ENCODE assay signal across 9 cellular contexts in the genomic region with DNA sequence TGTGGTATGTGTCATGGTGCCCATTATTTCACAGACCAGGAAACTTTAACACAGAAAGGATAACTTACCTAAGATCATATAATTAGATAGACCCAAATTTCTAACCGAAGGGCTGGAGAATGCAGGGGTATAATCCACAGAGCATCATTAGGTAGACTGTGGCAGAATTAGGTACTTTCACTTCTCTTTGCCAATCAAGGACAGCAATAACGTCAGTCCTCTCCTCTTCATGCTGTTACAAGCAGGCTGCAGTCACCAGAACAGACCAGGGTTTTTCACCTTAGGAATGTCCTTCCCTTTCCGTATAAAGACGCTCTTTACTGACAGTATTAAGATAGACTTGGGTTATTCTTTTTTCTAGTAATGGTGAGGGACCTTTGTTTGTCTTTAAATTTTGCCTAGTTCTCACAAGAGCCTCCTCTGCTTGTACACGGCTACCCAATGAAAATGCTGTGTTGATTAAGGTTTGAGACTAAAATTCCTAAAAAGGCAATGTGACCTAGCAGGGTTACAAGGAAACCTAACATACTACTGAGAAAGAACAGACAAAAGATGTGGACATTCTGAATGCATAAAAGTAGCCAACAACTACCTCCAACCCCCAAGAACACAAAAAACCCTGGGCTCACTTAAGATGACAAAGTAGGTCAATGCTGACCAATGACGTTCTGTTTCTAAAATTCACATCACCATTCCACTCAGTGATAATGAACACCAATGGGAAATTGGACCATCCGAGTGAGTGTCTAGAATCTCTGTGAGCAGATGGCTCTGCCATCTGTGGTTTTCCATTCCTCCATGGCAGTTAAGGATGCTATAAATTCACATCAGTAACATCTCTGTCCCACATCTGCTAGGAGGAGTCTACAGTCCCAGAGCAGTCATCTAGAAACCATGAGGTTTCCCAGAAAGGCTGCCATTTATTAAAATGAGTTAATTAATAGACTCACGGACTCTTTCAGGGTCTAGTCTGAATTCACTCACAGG. TPM values are rescaled to one million over a fixed set of nuclear protein-coding genes. Genes with fewer than 3 reads are reported as not detected.
DNase-seq lines count a peak whose midpoint lies in the region; FAIRE-seq and TF ChIP-seq lines count a peak whose summit lies in the region.
"Had no signal": no experiment of that assay in that cellular context is flagged by ENCODE, and none has a peak within 500 bp of the region (broad histone marks: within the 10 kb centered on the region; RNA-seq: fewer than 3 reads in every experiment).

No MANE protein-coding gene starts in this region.

- H3K4me3 Mint-ChIP-seq in H9 (peak overlapping the region; percentile 90 to 94), neural crest cell (peak overlapping the region; percentile 95)

- peak; percentile 62 for FAIRE-seq in GM12892 (lab: Jason Lieb, UNC)
- FAIRE-seq in frontal cortex (lab: Jason Lieb, UNC): no peak
- FAIRE-seq: TTC549 had no signal

- no peaks in the 10 kb centered on the region; the same call in 1 of the 2 replicates for H3K4me1 ChIP-seq in H9 (ENCODE audit: insufficient read depth, low read length)

- no CpG with 5 or more reads among the region's 8 CpGs for WGBS in H9 (ENCODE audit: extremely low coverage, insufficient read length, low lambda C conversion rate)

- H3K27ac Mint-ChIP-seq in H9 (no peak overlapping the region; a peak in 1 of 7 replicates), neural crest cell (ENCODE audit: unreplicated experiment) (no peak overlapping the region)

- H3K27me3 Mint-ChIP-seq in H9 (ENCODE audit: low read depth) (peaks cover 2% of the 10 kb centered on the region; the same call in 1 of the 2 replicates), neural crest cell (ENCODE audit: low read depth) (no peaks in the 10 kb centered on the region)

- peaks cover 3% of the 10 kb centered on the region for H4K20me1 ChIP-seq in H9 (ENCODE audit: control insufficient read depth, insufficient read depth, insufficient read length)

- H2BK20ac ChIP-seq in H9 (ENCODE audit: low read depth, low read length, poor library complexity, severe bottlenecking): no peak overlapping the region

- no peak for TF ChIP-seq CTCF in H9 (conservative IDR thresholded peaks at IDR 0.05)
- TF ChIP-seq CTCF in neural crest cell (conservative IDR thresholded peaks at IDR 0.05): no peak

- peak; percentile 21; the same call in 1 of the 2 replicates for TF ChIP-seq POLR2A in GM12892 (IDR thresholded peaks at IDR 0.05; ENCODE audit: low read depth, low read length)

- H2BK120ac ChIP-seq in H9 (ENCODE audit: low read depth, low read length, poor library complexity, severe bottlenecking): no peak overlapping the region

- no peak overlapping the region for H3K23ac ChIP-seq in H9 (ENCODE audit: insufficient read length, low read depth, low read length)

- H3K9me3 Mint-ChIP-seq in H9 (no peaks in the 10 kb centered on the region), neural crest cell (no peaks in the 10 kb centered on the region)

- no peak overlapping the region for H3T11ph ChIP-seq in H9 (ENCODE audit: low read length)

- H3K4ac ChIP-seq in H9 (ENCODE audit: low read depth, low read length): no peak overlapping the region

- no peak overlapping the region for H3K9ac ChIP-seq in H9 (ENCODE audit: extremely low read depth, insufficient read length, low read length)

- H3K56ac ChIP-seq in H9 (ENCODE audit: insufficient read length, low read depth, low read length): no peak overlapping the region

- no peak overlapping the region for H2BK12ac ChIP-seq in H9 (ENCODE audit: insufficient read length, low read depth, low read length)

- H4K91ac ChIP-seq in H9 (ENCODE audit: insufficient read length, low read depth, low read length): no peak overlapping the region

- H2AFZ ChIP-seq in H9 (ENCODE audit: low read length): no peak overlapping the region

- no peak overlapping the region for H4K8ac ChIP-seq in H9 (replicated peaks; ENCODE audit: insufficient read length, low read depth, low read length)

- H4K5ac ChIP-seq in H9 (ENCODE audit: insufficient read length, low read depth, low read length): no peak overlapping the region

- no peak overlapping the region for H3K18ac ChIP-seq in H9 (ENCODE audit: insufficient read length, low read depth, low read length)

- peak overlapping the region; percentile 65 for H3K4me2 ChIP-seq in H9 (ENCODE audit: insufficient read depth, insufficient read length, low read length)

- no peak overlapping the region for H3K14ac ChIP-seq in H9 (ENCODE audit: insufficient read depth, low read length)

- H3K27me3 ChIP-seq in H9 (ENCODE audit: insufficient read depth, low read length): no peaks in the 10 kb centered on the region

- no peaks in the 10 kb centered on the region for H3K9me3 ChIP-seq in H9 (ENCODE audit: control insufficient read depth, low read depth, low read length)

- H2BK15ac ChIP-seq in H9 (ENCODE audit: low read depth, low read length): no peak overlapping the region

- DNase-seq in GM12892 (ENCODE audit: insufficient read length): no peak
- DNase-seq in H9: no peak
- DNase-seq in NCI-H446 (lab: John Stamatoyannopoulos, UW): peak; percentile 37 to 73
- peak; percentile 78 for DNase-seq in cerebellar cortex (ENCODE audit: low spot score)
- DNase-seq in neural crest cell (ENCODE audit: low read depth, low spot score): no peak
- DNase-seq in NCI-H2196 treated with DMSO at 0.1 percent for 48 hours (lab: John Stamatoyannopoulos, UW; ENCODE audit: unreplicated experiment): no peak
- no peak for DNase-seq in DMS114 treated with DMSO at 0.1 percent for 48 hours (lab: John Stamatoyannopoulos, UW; ENCODE audit: unreplicated experiment)
- DNase-seq in frontal cortex (ENCODE audit: low spot score in 2 of 2): no peak

- H3K79me2 ChIP-seq in H9 (ENCODE audit: insufficient read depth, low read length): peaks cover 57% of the 10 kb centered on the region

- H2AK5ac ChIP-seq in H9 (ENCODE audit: insufficient read length, low read length): no peak overlapping the region

- H3K4me1 Mint-ChIP-seq in H9 (peaks cover 32 to 40% of the 10 kb centered on the region in 2 experiments), neural crest cell (peaks cover 44% of the 10 kb centered on the region)

- no peaks in the 10 kb centered on the region for H3K79me1 ChIP-seq in H9 (ENCODE audit: insufficient read depth, low read depth, low read length, poor library complexity, severe bottlenecking)

- H3K23me2 ChIP-seq in H9 (ENCODE audit: insufficient read length, low read depth, low read length, poor library complexity, severe bottlenecking): peaks cover 6% of the 10 kb centered on the region

- peaks cover 17 to 21% (median 19%) of the 10 kb centered on the region in 3 experiments; a peak in 6 of 7 replicates for H3K36me3 Mint-ChIP-seq in H9 (ENCODE audit: insufficient read depth in 1 of 3, low read depth in 3 of 3)
- peaks cover 5% of the 10 kb centered on the region for H3K36me3 Mint-ChIP-seq in neural crest cell (ENCODE audit: low read depth)

- H2BK5ac ChIP-seq in H9 (ENCODE audit: insufficient read length, low read length): no peak overlapping the region

- no peak overlapping the region for H3K27ac ChIP-seq in H9 (ENCODE audit: insufficient read length, low read depth, low read length)

RNA-seq across cellular contexts. Expression of a gene that starts 2.1 kb away (rescaled TPM):
- polyA plus RNA-seq in GM12892 (2012; ENCODE audit: missing spikeins): 183 TPM
- total RNA-seq in H9 (2021): 296 and 301 TPM in 2 replicates
- total RNA-seq in neural crest cell: 235 and 248 TPM in 2 replicates
- total RNA-seq in frontal cortex: 124 TPM

Comparison
In these comparisons a context has a peak if more than half of its experiments do, and no peak if none do; other contexts are left out.
1. DNase-seq: peak in NCI-H446 (2 of 2) and cerebellar cortex (single experiment); none in GM12892 (single experiment), H9 (single experiment), neural crest cell (single experiment), NCI-H2196 treated with DMSO at 0.1 percent for 48 hours (single experiment), DMS114 treated with DMSO at 0.1 percent for 48 hours (single experiment) and frontal cortex (0 of 2).